20 cellular contexts compared by ENCODE assay signal in the genomic region with DNA sequence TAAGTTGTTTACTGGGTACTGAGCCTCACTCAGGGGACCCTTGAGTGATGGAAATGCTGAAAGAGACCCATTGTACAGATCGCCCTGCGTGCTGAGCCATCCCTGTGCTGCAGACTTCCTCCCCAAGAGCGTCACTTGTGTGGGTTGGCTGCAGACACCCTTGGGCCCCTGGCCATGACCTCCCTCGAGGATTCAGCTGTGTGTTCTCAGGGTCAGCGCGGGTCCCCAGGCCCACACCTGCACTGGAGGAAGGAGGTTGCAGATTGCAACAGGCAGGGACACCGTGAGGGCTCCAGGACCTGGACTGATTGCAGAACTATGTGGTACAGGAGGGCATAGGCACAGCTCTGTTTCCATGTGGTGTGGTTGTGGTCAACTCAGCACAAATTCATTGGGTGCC. TPM values are rescaled to one million over a fixed set of nuclear protein-coding genes. Genes with fewer than 3 reads are reported as not detected.
DNase-seq lines count a peak whose midpoint lies in the region; ATAC-seq, FAIRE-seq and TF ChIP-seq lines count a peak whose summit lies in the region.
"Had no signal": no experiment of that assay in that cellular context is flagged by ENCODE, and none has a peak within 500 bp of the region (broad histone marks: within the 10 kb centered on the region; RNA-seq: fewer than 3 reads in every experiment).

No MANE protein-coding gene starts in this region.

- no peak for TF ChIP-seq EP300 in K562 (IDR thresholded peaks at IDR 0.05; ENCODE audit: low read length)

- H3K27me3 ChIP-seq in K562 (ENCODE audit: control insufficient read depth in 2 of 2, insufficient read depth in 2 of 2, low read length in 2 of 2) = no peaks in the 10 kb centered on the region

- H3K4me2 ChIP-seq in K562 (ENCODE audit: insufficient read depth, low read length) = no peak overlapping the region
- H3K4me2 ChIP-seq: GM23338 had no signal

- FAIRE-seq in K562 (lab: Jason Lieb, UNC) = no peak

- CTCF ChIA-PET in activated CD4-positive, alpha-beta memory T cell treated with anti-CD3 and anti-CD28 coated beads, Interleukin-2, amount 10 ng/mL, durations not matched to agents 7 days and 5 days (lab: Charles Lee) = no interaction called here
- CTCF ChIA-PET in activated CD4-positive, alpha-beta memory T cell treated with anti-CD3 and anti-CD28 coated beads for 36 hours (lab: Charles Lee) = no interaction called here
- CTCF ChIA-PET in K562 (lab: Yijun Ruan, JAX; ENCODE audit: low intra/inter-chr PET ratio) = no interaction called here
- CTCF ChIA-PET in activated naive CD4-positive, alpha-beta T cell treated with anti-CD3 and anti-CD28 coated beads, Interleukin-2, amount 10 ng/mL, durations not matched to agents 7 days and 5 days (lab: Charles Lee) = no interaction called here

- no peak overlapping the region for H3K4me3 Mint-ChIP-seq in activated CD4-positive, alpha-beta memory T cell treated with anti-CD3 and anti-CD28 coated beads, Interleukin-2, amount 10 ng/mL, durations not matched to agents 7 days and 5 days
- H3K4me3 Mint-ChIP-seq in activated CD4-positive, alpha-beta memory T cell treated with anti-CD3 and anti-CD28 coated beads for 36 hours = no peak overlapping the region
- H3K4me3 Mint-ChIP-seq in stimulated activated memory B cell treated with anti-CD40 and anti-IgM and Interleukin-4, amounts not matched to agents 10 μg/mL and 1 μg/mL and 100 μg/mL, for 72 hours = no peak overlapping the region
- H3K4me3 Mint-ChIP-seq in CD14-positive monocyte = no peak overlapping the region
- no peak overlapping the region for H3K4me3 Mint-ChIP-seq in activated naive CD4-positive, alpha-beta T cell treated with anti-CD3 and anti-CD28 coated beads, Interleukin-2, amount 10 ng/mL, durations not matched to agents 7 days and 5 days
- H3K4me3 Mint-ChIP-seq: GM23338 had no signal

- H3K4me3 ChIP-seq in K562 = no peak overlapping the region
- H3K4me3 ChIP-seq: GM23338 had no signal

- H2AFZ ChIP-seq in K562 (ENCODE audit: low read depth, low read length) = no peak overlapping the region
- H2AFZ ChIP-seq: GM23338 had no signal

- no peaks in the 10 kb centered on the region for H3K36me3 ChIP-seq in K562 (ENCODE audit: control insufficient read depth, insufficient read depth, low read length)

- H3K36me3 Mint-ChIP-seq in activated CD4-positive, alpha-beta memory T cell treated with anti-CD3 and anti-CD28 coated beads, Interleukin-2, amount 10 ng/mL, durations not matched to agents 7 days and 5 days (ENCODE audit: low read depth) = peaks cover 27% of the 10 kb centered on the region
- peaks cover 3% of the 10 kb centered on the region for H3K36me3 Mint-ChIP-seq in activated CD4-positive, alpha-beta memory T cell treated with anti-CD3 and anti-CD28 coated beads for 36 hours
- H3K36me3 Mint-ChIP-seq in stimulated activated memory B cell treated with anti-CD40 and anti-IgM and Interleukin-4, amounts not matched to agents 10 μg/mL and 1 μg/mL and 100 μg/mL, for 72 hours = peaks cover 25% of the 10 kb centered on the region
- peaks cover 2 to 5% of the 10 kb centered on the region in 2 donors for H3K36me3 Mint-ChIP-seq in CD14-positive monocyte
- peaks cover 5% of the 10 kb centered on the region for H3K36me3 Mint-ChIP-seq in activated naive CD4-positive, alpha-beta T cell treated with anti-CD3 and anti-CD28 coated beads, Interleukin-2, amount 10 ng/mL, durations not matched to agents 7 days and 5 days
- H3K36me3 Mint-ChIP-seq: CD4-positive, CD25-positive, alpha-beta regulatory T cell had no signal

- H3K27ac ChIP-seq in K562 (ENCODE audit: extremely low read depth, low read depth, low read length) = no peak overlapping the region

- peaks cover 4 to 30% of the 10 kb centered on the region in 2 experiments; a peak in 3 of 5 replicates for H3K4me1 ChIP-seq in K562 (replicated peaks in 1 of 2; ENCODE audit: control insufficient read depth in 2 of 2, insufficient read depth in 2 of 2, low read length in 2 of 2)

- TF ChIP-seq RAD21 in K562 (CRISPR knock-in tag; conservative IDR thresholded peaks at IDR 0.05 in 1 of 2, IDR thresholded peaks at IDR 0.05 in 1 of 2) = no peak

- H3K9ac ChIP-seq in K562 (ENCODE audit: insufficient read depth in 1 of 2, low read depth in 2 of 2, low read length in 2 of 2) = peak overlapping the region in 1 of 2 experiments; percentile 31; a peak in 1 of 4 replicates

- intact Hi-C loops in activated CD4-positive, alpha-beta memory T cell treated with anti-CD3 and anti-CD28 coated beads for 36 hours (cut with micrococcal nuclease) = loop anchor here (10.0 kb wide), 1 partner anchor 425 kb away; the partner anchor contains the start of gene IBA57
- intact Hi-C loops in K562 (cut with micrococcal nuclease) = no loop called here
- intact Hi-C loops in CD14-positive monocyte (cut with micrococcal nuclease) = no loop called here

- no peaks in the 10 kb centered on the region for H3K9me3 Mint-ChIP-seq in activated CD4-positive, alpha-beta memory T cell treated with anti-CD3 and anti-CD28 coated beads, Interleukin-2, amount 10 ng/mL, durations not matched to agents 7 days and 5 days
- H3K9me3 Mint-ChIP-seq in activated CD4-positive, alpha-beta memory T cell treated with anti-CD3 and anti-CD28 coated beads for 36 hours = no peaks in the 10 kb centered on the region
- H3K9me3 Mint-ChIP-seq in stimulated activated memory B cell treated with anti-CD40 and anti-IgM and Interleukin-4, amounts not matched to agents 10 μg/mL and 1 μg/mL and 100 μg/mL, for 72 hours = no peaks in the 10 kb centered on the region
- H3K9me3 Mint-ChIP-seq in CD14-positive monocyte = no peaks in the 10 kb centered on the region
- H3K9me3 Mint-ChIP-seq in activated naive CD4-positive, alpha-beta T cell treated with anti-CD3 and anti-CD28 coated beads, Interleukin-2, amount 10 ng/mL, durations not matched to agents 7 days and 5 days = no peaks in the 10 kb centered on the region
- H3K9me3 Mint-ChIP-seq: CD4-positive, CD25-positive, alpha-beta regulatory T cell; GM23338 had no signal

- no peak for TF ChIP-seq POLR2A in K562 (conservative IDR thresholded peaks at IDR 0.05)

- H3K79me2 ChIP-seq in K562 (ENCODE audit: control insufficient read depth, insufficient read depth, low read length) = peaks cover 81% of the 10 kb centered on the region

- in situ Hi-C loops in K562 (cut with MboI) = no loop called here

- H3K27ac Mint-ChIP-seq in activated CD4-positive, alpha-beta memory T cell treated with anti-CD3 and anti-CD28 coated beads, Interleukin-2, amount 10 ng/mL, durations not matched to agents 7 days and 5 days = no peak overlapping the region
- H3K27ac Mint-ChIP-seq in activated CD4-positive, alpha-beta memory T cell treated with anti-CD3 and anti-CD28 coated beads for 36 hours = no peak overlapping the region
- peak overlapping the region; percentile 6 for H3K27ac Mint-ChIP-seq in stimulated activated memory B cell treated with anti-CD40 and anti-IgM and Interleukin-4, amounts not matched to agents 10 μg/mL and 1 μg/mL and 100 μg/mL, for 72 hours
- H3K27ac Mint-ChIP-seq in CD14-positive monocyte = peak overlapping the region in 1 of 7 donors; percentile 64
- no peak overlapping the region for H3K27ac Mint-ChIP-seq in activated naive CD4-positive, alpha-beta T cell treated with anti-CD3 and anti-CD28 coated beads, Interleukin-2, amount 10 ng/mL, durations not matched to agents 7 days and 5 days

- no peaks in the 10 kb centered on the region for H3K27me3 Mint-ChIP-seq in activated CD4-positive, alpha-beta memory T cell treated with anti-CD3 and anti-CD28 coated beads, Interleukin-2, amount 10 ng/mL, durations not matched to agents 7 days and 5 days
- H3K27me3 Mint-ChIP-seq in activated CD4-positive, alpha-beta memory T cell treated with anti-CD3 and anti-CD28 coated beads for 36 hours = no peaks in the 10 kb centered on the region
- H3K27me3 Mint-ChIP-seq in stimulated activated memory B cell treated with anti-CD40 and anti-IgM and Interleukin-4, amounts not matched to agents 10 μg/mL and 1 μg/mL and 100 μg/mL, for 72 hours = no peaks in the 10 kb centered on the region
- H3K27me3 Mint-ChIP-seq in CD14-positive monocyte (ENCODE audit: low read depth in 3 of 3) = peaks cover 0 to 2% (median 0%) of the 10 kb centered on the region in 3 donors
- no peaks in the 10 kb centered on the region for H3K27me3 Mint-ChIP-seq in activated naive CD4-positive, alpha-beta T cell treated with anti-CD3 and anti-CD28 coated beads, Interleukin-2, amount 10 ng/mL, durations not matched to agents 7 days and 5 days
- H3K27me3 Mint-ChIP-seq: CD4-positive, CD25-positive, alpha-beta regulatory T cell had no signal

- DNase-seq in activated CD4-positive, alpha-beta memory T cell treated with anti-CD3 and anti-CD28 coated beads, Interleukin-2, amount 10 ng/mL, durations not matched to agents 7 days and 5 days = peak; percentile 14
- no peak for DNase-seq in activated CD4-positive, alpha-beta memory T cell treated with anti-CD3 and anti-CD28 coated beads for 36 hours
- DNase-seq in K562 (ENCODE audit: extremely low read depth in 1 of 4, low spot score in 3 of 4) (no peak), mesenteric fat pad (ENCODE audit: low spot score) (peak; percentile 47), CD14-positive monocyte (ENCODE audit: low spot score) (no peak)
- DNase-seq in activated naive CD4-positive, alpha-beta T cell treated with anti-CD3 and anti-CD28 coated beads, Interleukin-2, amount 10 ng/mL, durations not matched to agents 7 days and 5 days = no peak
- DNase-seq: 8988T; CD4-positive, CD25-positive, alpha-beta regulatory T cell; DMS153; GDM1; KBM-7; NCI-H1105 treated with DMSO at 0.1 percent for 48 hours; NCI-H1694; NCI-H2081 treated with DMSO at 0.1 percent for 48 hours; NK-92 treated with Interleukin-12 subunit alpha and Interleukin-12 subunit beta, amount 100 ng/mL, for 24 hours; OCI-M1; Right ventricle myocardium superior had no signal

- H4K20me1 ChIP-seq in K562 (replicated peaks; ENCODE audit: control insufficient read depth, insufficient read depth, low read length) = peaks cover 17% of the 10 kb centered on the region

- no peaks in the 10 kb centered on the region for H3K9me3 ChIP-seq in K562 (replicated peaks; ENCODE audit: control insufficient read depth, insufficient read depth, low read depth, low read length)

- BruUV-seq in K562 (replicated peaks; lab: Mats Ljungman, UMichigan) = no TSS peak

- POLR2A ChIA-PET in activated CD4-positive, alpha-beta memory T cell treated with anti-CD3 and anti-CD28 coated beads, Interleukin-2, amount 10 ng/mL, durations not matched to agents 7 days and 5 days (lab: Charles Lee) = no interaction called here
- POLR2A ChIA-PET in activated CD4-positive, alpha-beta memory T cell treated with anti-CD3 and anti-CD28 coated beads for 36 hours (lab: Charles Lee) = interaction anchor here (1.3 kb wide), 1 partner anchor 197 kb away, joined by 5 read pairs; no protein-coding TSS in a partner anchor
- POLR2A ChIA-PET in K562 (lab: Yijun Ruan, JAX) = interaction anchor here (0.7 kb wide), 1 partner anchor 10 kb away, joined by 4 read pairs; no protein-coding TSS in a partner anchor

- peaks cover 59% of the 10 kb centered on the region for H3K4me1 Mint-ChIP-seq in activated CD4-positive, alpha-beta memory T cell treated with anti-CD3 and anti-CD28 coated beads, Interleukin-2, amount 10 ng/mL, durations not matched to agents 7 days and 5 days
- H3K4me1 Mint-ChIP-seq in activated CD4-positive, alpha-beta memory T cell treated with anti-CD3 and anti-CD28 coated beads for 36 hours (ENCODE audit: low read depth) = peaks cover 39% of the 10 kb centered on the region
- peaks cover 67% of the 10 kb centered on the region for H3K4me1 Mint-ChIP-seq in stimulated activated memory B cell treated with anti-CD40 and anti-IgM and Interleukin-4, amounts not matched to agents 10 μg/mL and 1 μg/mL and 100 μg/mL, for 72 hours
- peaks cover 11% of the 10 kb centered on the region for H3K4me1 Mint-ChIP-seq in CD14-positive monocyte
- peaks cover 40% of the 10 kb centered on the region for H3K4me1 Mint-ChIP-seq in activated naive CD4-positive, alpha-beta T cell treated with anti-CD3 and anti-CD28 coated beads, Interleukin-2, amount 10 ng/mL, durations not matched to agents 7 days and 5 days

- H3K9me1 ChIP-seq in K562 (ENCODE audit: control insufficient read depth, insufficient read depth, low read length) = peaks cover 3% of the 10 kb centered on the region

- WGBS in K562 (ENCODE audit: insufficient coverage, low coverage, missing lambda C conversion rate) = 78% methylated on average over 7 of the region's 7 CpGs

- ATAC-seq in K562 (no peak), GM18907 (IDR thresholded peaks at IDR 0.05; ENCODE audit: unreplicated experiment) (no peak)
- ATAC-seq in stimulated activated memory B cell treated with anti-CD40 and anti-IgM and Interleukin-4, amounts not matched to agents 10 μg/mL and 1 μg/mL and 100 μg/mL, for 72 hours = peak; percentile 21
- ATAC-seq: GM23338 had no signal

- no peak for TF ChIP-seq CTCF in K562 (IDR thresholded peaks at IDR 0.05 in 2 of 3, conservative IDR thresholded peaks at IDR 0.05 in 1 of 3; ENCODE audit: insufficient read depth in 2 of 3, low read depth in 1 of 3, low read length in 3 of 3)
- TF ChIP-seq CTCF in CD14-positive monocyte (IDR thresholded peaks at IDR 0.05) = no peak

RNA-seq across cellular contexts. Expression of gene SNAP47, which starts 4.4 kb away (rescaled TPM):
- 10 to 100 TPM; 55.3 to 59.4 TPM for total RNA-seq in activated CD4-positive, alpha-beta memory T cell treated with anti-CD3 and anti-CD28 coated beads, Interleukin-2, amount 10 ng/mL, durations not matched to agents 7 days and 5 days
- total RNA-seq in activated CD4-positive, alpha-beta memory T cell treated with anti-CD3 and anti-CD28 coated beads for 36 hours = 10 to 100 TPM; 30.9 to 32.5 TPM
- 76.1 and 128 TPM in 2 replicates for total RNA-seq in K562 (2011; cell fraction: chromatin; rRNA removed; ENCODE audit: low replicate concordance)
- 57.5 and 65.0 TPM in 2 replicates for total RNA-seq in K562 (2011; cell fraction: nucleolus; rRNA removed)
- total RNA-seq in K562 (2011; cell fraction: nucleoplasm; rRNA removed) = 47.6 and 53.5 TPM in 2 replicates
- total RNA-seq in K562 (2014; rRNA removed) = 40.9 and 49.6 TPM in 2 replicates
- 30.7 and 32.7 TPM in 2 replicates for total RNA-seq in K562 (2014; rRNA removed; fragmentation: Illumina TruSeq; extraction: Trizol)
- total RNA-seq in K562 (2015; rRNA removed; fragmentation: Illumina TruSeq; extraction: Trizol) = 32.5 and 33.2 TPM in 2 replicates
- 37.3 and 41.3 TPM in 2 replicates for total RNA-seq in K562 (2021)
- polyA plus RNA-seq in K562 (2011; rRNA removed) = 32.1 and 36.8 TPM in 2 replicates
- polyA plus RNA-seq in K562 (2011; cell fraction: cytosol; rRNA removed) = 38.5 and 42.9 TPM in 2 replicates
- polyA plus RNA-seq in K562 (2011; cell fraction: nucleus; rRNA removed) = 32.8 and 52.6 TPM in 2 replicates
- polyA plus RNA-seq in K562 (2012) = 28.7 and 32.4 TPM in 2 replicates
- 32.6 and 36.8 TPM in 2 replicates for polyA plus RNA-seq in K562 (2014; fragmentation: Illumina TruSeq; extraction: Trizol)
- 1 to 10 TPM; 2.5 to 4.4 TPM for polyA plus RNA-seq in K562 (2014; fragmentation: Nextera tagmentation; extraction: Ambion mirVana)
- polyA plus RNA-seq in K562 (2014; rRNA removed) = 24.9 and 33.0 TPM in 2 replicates
- polyA minus RNA-seq in K562 (2011; rRNA and poly(A)+ RNA removed) = 33.3 and 35.8 TPM in 2 replicates
- polyA minus RNA-seq in K562 (2011; cell fraction: cytosol; rRNA and poly(A)+ RNA removed) = 21.2 TPM in 2 replicates
- polyA minus RNA-seq in K562 (2011; cell fraction: nucleus; rRNA and poly(A)+ RNA removed) = 38.6 and 53.3 TPM in 2 replicates
- total RNA-seq in mesenteric fat pad = 18.8 TPM
- polyA plus RNA-seq in CD14-positive monocyte = 10 to 100 TPM; 20.5 to 25.0 TPM

RNA-seq across cellular contexts. Expression of gene JMJD4, which starts 4.5 kb away (rescaled TPM):
- 10 to 100 TPM; 23.7 to 25.0 TPM for total RNA-seq in activated CD4-positive, alpha-beta memory T cell treated with anti-CD3 and anti-CD28 coated beads, Interleukin-2, amount 10 ng/mL, durations not matched to agents 7 days and 5 days
- total RNA-seq in activated CD4-positive, alpha-beta memory T cell treated with anti-CD3 and anti-CD28 coated beads for 36 hours = 10 to 100 TPM; 15.2 to 16.1 TPM
- total RNA-seq in K562 (2011; cell fraction: chromatin; rRNA removed; ENCODE audit: low replicate concordance) = 49.8 and 198 TPM in 2 replicates
- 191 and 200 TPM in 2 replicates for total RNA-seq in K562 (2011; cell fraction: nucleolus; rRNA removed)
- total RNA-seq in K562 (2011; cell fraction: nucleoplasm; rRNA removed) = 67.6 and 91.5 TPM in 2 replicates
- total RNA-seq in K562 (2014; rRNA removed) = 39.6 and 52.8 TPM in 2 replicates
- 19.5 and 20.3 TPM in 2 replicates for total RNA-seq in K562 (2014; rRNA removed; fragmentation: Illumina TruSeq; extraction: Trizol)
- 30.3 and 33.9 TPM in 2 replicates for total RNA-seq in K562 (2015; rRNA removed; fragmentation: Illumina TruSeq; extraction: Trizol)
- 41.7 and 42.6 TPM in 2 replicates for total RNA-seq in K562 (2021)
- polyA plus RNA-seq in K562 (2011; rRNA removed) = 23.4 and 29.2 TPM in 2 replicates
- polyA plus RNA-seq in K562 (2011; cell fraction: cytosol; rRNA removed) = 30.5 and 75.3 TPM in 2 replicates
- polyA plus RNA-seq in K562 (2011; cell fraction: nucleus; rRNA removed) = 80.7 and 138 TPM in 2 replicates
- polyA plus RNA-seq in K562 (2012) = 22.6 and 23.5 TPM in 2 replicates
- 22.0 and 26.6 TPM in 2 replicates for polyA plus RNA-seq in K562 (2014; fragmentation: Illumina TruSeq; extraction: Trizol)
- polyA plus RNA-seq in K562 (2014; fragmentation: Nextera tagmentation; extraction: Ambion mirVana) = 1 to 10 TPM; 1.4 to 3.0 TPM
- polyA plus RNA-seq in K562 (2014; rRNA removed) = 31.7 and 34.7 TPM in 2 replicates
- 26.8 and 39.5 TPM in 2 replicates for polyA minus RNA-seq in K562 (2011; rRNA and poly(A)+ RNA removed)
- polyA minus RNA-seq in K562 (2011; cell fraction: cytosol; rRNA and poly(A)+ RNA removed) = 16.2 and 28.8 TPM in 2 replicates
- 148 and 159 TPM in 2 replicates for polyA minus RNA-seq in K562 (2011; cell fraction: nucleus; rRNA and poly(A)+ RNA removed)
- 18.4 TPM for total RNA-seq in mesenteric fat pad
- 10 to 100 TPM; 11.2 TPM for polyA plus RNA-seq in CD14-positive monocyte

Comparison
In these comparisons a context has a peak if more than half of its experiments do, and no peak if none do; other contexts are left out.
1. DNase-seq: peak in activated CD4-positive, alpha-beta memory T cell treated with anti-CD3 and anti-CD28 coated beads, Interleukin-2, amount 10 ng/mL, durations not matched to agents 7 days and 5 days (single experiment) and mesenteric fat pad (single experiment); none in activated CD4-positive, alpha-beta memory T cell treated with anti-CD3 and anti-CD28 coated beads for 36 hours (single experiment), K562 (0 of 4), CD14-positive monocyte (single experiment) and activated naive CD4-positive, alpha-beta T cell treated with anti-CD3 and anti-CD28 coated beads, Interleukin-2, amount 10 ng/mL, durations not matched to agents 7 days and 5 days (single experiment).